ENCODE assay signal across 21 cellular contexts in genomic region chrX:68090266-68090665, GRCh38.
DNase-seq lines count a peak whose midpoint lies in the region; ATAC-seq, FAIRE-seq and TF ChIP-seq lines count a peak whose summit lies in the region.
"Had no signal": no experiment of that assay in that cellular context is flagged by ENCODE, and none has a peak within 500 bp of the region (broad histone marks: within the 10 kb centered on the region; RNA-seq: fewer than 3 reads in every experiment).

No MANE protein-coding gene starts in this region.

- no peak overlapping the region for H3K4me3 Mint-ChIP-seq in activated T-helper 17 cell treated with anti-CD3 and anti-CD28 coated beads, Interleukin-2, amount 50 U/mL, for 72 hours
- H3K4me3 Mint-ChIP-seq: CD4-positive, alpha-beta T cell; mesothelial cell of epicardium had no signal

- H3K79me1 ChIP-seq in H1 (ENCODE audit: low read depth, low read length) (no peaks in the 10 kb centered on the region), mesenchymal stem cell (replicated peaks; ENCODE audit: low read length, poor library complexity, severe bottlenecking) (no peaks in the 10 kb centered on the region)

- H3K27me3 ChIP-seq in H1 (replicated peaks in 1 of 4; ENCODE audit: control insufficient read depth in 3 of 4, extremely low read depth in 1 of 4, insufficient read depth in 3 of 4, low read length in 3 of 4) = no peaks in the 10 kb centered on the region
- H3K27me3 ChIP-seq in mesenchymal stem cell (ENCODE audit: control insufficient read depth in 1 of 2, insufficient read depth in 1 of 2, low read length in 2 of 2) = peaks cover 0 to 15% of the 10 kb centered on the region in 2 experiments

- no peak overlapping the region for H2BK20ac ChIP-seq in H1 (ENCODE audit: low read length)

- peak in 1 of 3 experiments; percentile 6; a peak in 2 of 4 replicates for TF ChIP-seq CTCF in H1 (IDR thresholded peaks at IDR 0.05; ENCODE audit: control extremely low read depth in 1 of 3, insufficient read depth in 1 of 3, low read depth in 1 of 3, low read length in 3 of 3)

- H3K27ac Mint-ChIP-seq in activated T-helper 17 cell treated with anti-CD3 and anti-CD28 coated beads, Interleukin-2, amount 50 U/mL, for 72 hours = no peak overlapping the region
- H3K27ac Mint-ChIP-seq: CD4-positive, alpha-beta T cell; mesothelial cell of epicardium had no signal

- no peak for TF ChIP-seq EP300 in H1 (IDR thresholded peaks at IDR 0.05; ENCODE audit: borderline replicate concordance in 1 of 2, low read depth in 2 of 2, low read length in 2 of 2)

- no peak overlapping the region for H3K4me2 ChIP-seq in H1 (ENCODE audit: insufficient read depth in 1 of 2, low read depth in 2 of 2, low read length in 2 of 2)
- no peak overlapping the region for H3K4me2 ChIP-seq in mesenchymal stem cell (ENCODE audit: low read length, poor library complexity, severe bottlenecking)
- H3K4me2 ChIP-seq: A549 had no signal

- no peaks in the 10 kb centered on the region for H3K79me2 ChIP-seq in H1 (ENCODE audit: control insufficient read depth in 1 of 2, insufficient read depth in 2 of 2, low read length in 2 of 2)

- no peaks in the 10 kb centered on the region for H4K20me1 ChIP-seq in H1 (replicated peaks in 1 of 2; ENCODE audit: control insufficient read depth in 1 of 2, insufficient read depth in 2 of 2, low read length in 2 of 2)

- no peaks in the 10 kb centered on the region for H3K4me1 Mint-ChIP-seq in activated T-helper 17 cell treated with anti-CD3 and anti-CD28 coated beads, Interleukin-2, amount 50 U/mL, for 72 hours
- H3K4me1 Mint-ChIP-seq: mesothelial cell of epicardium had no signal

- peak; percentile 0 for DNase-seq in NCI-H2196 (lab: John Stamatoyannopoulos, UW; ENCODE audit: unreplicated experiment)
- DNase-seq in NCI-H2196 treated with DMSO at 0.1 percent for 48 hours (lab: John Stamatoyannopoulos, UW; ENCODE audit: unreplicated experiment) = no peak
- DNase-seq in NCI-H1092 (lab: John Stamatoyannopoulos, UW) = peak; percentile 1
- no peak for DNase-seq in H1 (ENCODE audit: low read depth in 1 of 2, low spot score in 2 of 2)
- peak; percentile 2 for DNase-seq in pons (ENCODE audit: low spot score)
- DNase-seq in NCI-H1105 treated with DMSO at 0.1 percent for 48 hours (lab: John Stamatoyannopoulos, UW) = no peak
- no peak for DNase-seq in mesenchymal stem cell
- DNase-seq: CD4-positive, alpha-beta T cell; dermis blood vessel endothelial cell; DMS79; left cardiac atrium; NCI-H1436; NCI-H2171 treated with DMSO at 0.1 percent for 48 hours; stimulated activated CD4-positive, alpha-beta T cell treated with anti-CD3 and anti-CD28 coated beads, Interleukin-12 subunit alpha, Interleukin-12 subunit beta, amount 100 ng/mL, for 4 hours; T1000 had no signal

- no peak overlapping the region for H2BK5ac ChIP-seq in H1 (ENCODE audit: low read depth, low read length)
- H2BK5ac ChIP-seq in mesenchymal stem cell (ENCODE audit: low read depth, low read length, poor library complexity, severe bottlenecking) = no peak overlapping the region

- H3K36me3 Mint-ChIP-seq in activated T-helper 17 cell treated with anti-CD3 and anti-CD28 coated beads, Interleukin-2, amount 50 U/mL, for 72 hours (ENCODE audit: low read depth) = no peaks in the 10 kb centered on the region

- no peaks in the 10 kb centered on the region for H3K9me3 ChIP-seq in H1 (ENCODE audit: insufficient read depth in 2 of 2, low read depth in 1 of 2, low read length in 1 of 2)
- H3K9me3 ChIP-seq in mesenchymal stem cell (ENCODE audit: control insufficient read depth, low read length) = no peaks in the 10 kb centered on the region
- H3K9me3 ChIP-seq: A549 had no signal

- no peak overlapping the region for H3K23ac ChIP-seq in H1 (ENCODE audit: insufficient read length)
- no peak overlapping the region for H3K23ac ChIP-seq in mesenchymal stem cell (ENCODE audit: low read length in 2 of 2)

- peak; percentile 53 to 60 for TF ChIP-seq RAD21 in H1 (IDR thresholded peaks at IDR 0.05 in 1 of 2, conservative IDR thresholded peaks at IDR 0.05 in 1 of 2; ENCODE audit: low read depth in 2 of 2, low read length in 2 of 2)

- POLR2A ChIA-PET in H1 (lab: Charles Lee; ENCODE audit: partially characterized antibody) = no interaction called here

- H3K4ac ChIP-seq in H1 (replicated peaks; ENCODE audit: insufficient read length, low read depth, low read length) (no peak overlapping the region), mesenchymal stem cell (ENCODE audit: low read depth in 1 of 2, low read length in 2 of 2) (no peak overlapping the region)

- no peak for TF ChIP-seq POLR2A in H1 (IDR thresholded peaks at IDR 0.05; ENCODE audit: control extremely low read depth in 1 of 2, low read depth in 2 of 2, low read length in 2 of 2)

- H3K36me3 ChIP-seq in H1 (ENCODE audit: control insufficient read depth in 2 of 4, insufficient read depth in 4 of 4, low read length in 3 of 4) (no peaks in the 10 kb centered on the region), mesenchymal stem cell (ENCODE audit: control insufficient read depth in 1 of 2, insufficient read depth in 2 of 2, low read depth in 1 of 2, low read length in 2 of 2) (no peaks in the 10 kb centered on the region)

- no peak for ATAC-seq in activated T-helper 17 cell treated with anti-CD3 and anti-CD28 coated beads, Interleukin-2, amount 50 U/mL, for 72 hours (replicated peaks)
- ATAC-seq: A549, left cardiac atrium had no signal

- H2BK15ac ChIP-seq in H1 (ENCODE audit: low read length) = no peak overlapping the region
- H2BK15ac ChIP-seq in mesenchymal stem cell (ENCODE audit: low read depth, poor library complexity, severe bottlenecking) = no peak overlapping the region

- H2BK120ac ChIP-seq in H1 (replicated peaks; ENCODE audit: low read depth, low read length) = no peak overlapping the region
- H2BK120ac ChIP-seq in mesenchymal stem cell (ENCODE audit: low read depth, low read length) = no peak overlapping the region

- H3K23me2 ChIP-seq in H1 (ENCODE audit: low read depth, low read length) = no peaks in the 10 kb centered on the region

- no peak overlapping the region for H4K5ac ChIP-seq in H1 (ENCODE audit: insufficient read length, low read depth, low read length)

- no peaks in the 10 kb centered on the region for H3K9me3 Mint-ChIP-seq in activated T-helper 17 cell treated with anti-CD3 and anti-CD28 coated beads, Interleukin-2, amount 50 U/mL, for 72 hours
- H3K9me3 Mint-ChIP-seq: CD4-positive, alpha-beta T cell had no signal

- no peaks in the 10 kb centered on the region for H3K4me1 ChIP-seq in H1 (replicated peaks in 1 of 4; ENCODE audit: control insufficient read depth in 3 of 4, insufficient read depth in 4 of 4, low read length in 3 of 4)
- H3K4me1 ChIP-seq in mesenchymal stem cell (ENCODE audit: control insufficient read depth, insufficient read depth, low read depth, low read length) = no peaks in the 10 kb centered on the region
- H3K4me1 ChIP-seq: A549 had no signal

- H3K27me3 Mint-ChIP-seq in activated T-helper 17 cell treated with anti-CD3 and anti-CD28 coated beads, Interleukin-2, amount 50 U/mL, for 72 hours = no peaks in the 10 kb centered on the region
- H3K27me3 Mint-ChIP-seq: CD4-positive, alpha-beta T cell had no signal

- H4K8ac ChIP-seq in H1 (ENCODE audit: extremely low read depth, insufficient read depth, low read length) = no peak overlapping the region
- H4K8ac ChIP-seq in mesenchymal stem cell (ENCODE audit: low read length) = no peak overlapping the region

- H2AFZ ChIP-seq in H1 (ENCODE audit: low read length) (no peak overlapping the region), mesenchymal stem cell (ENCODE audit: low read depth, low read length) (no peak overlapping the region)

- H2AK5ac ChIP-seq in H1 (ENCODE audit: low read depth, low read length) (no peak overlapping the region), mesenchymal stem cell (ENCODE audit: low read length, severe bottlenecking) (no peak overlapping the region)

- H3K14ac ChIP-seq in H1 (ENCODE audit: insufficient read length) (no peak overlapping the region), mesenchymal stem cell (ENCODE audit: low read length in 2 of 2) (no peak overlapping the region)

- H3K9ac ChIP-seq in H1 (replicated peaks in 1 of 4; ENCODE audit: extremely low read depth in 1 of 4, low read depth in 3 of 4, low read length in 3 of 4) (no peak overlapping the region), mesenchymal stem cell (ENCODE audit: low read length) (no peak overlapping the region)

- H3K18ac ChIP-seq in H1 (ENCODE audit: extremely low read depth, low read length) (no peak overlapping the region), mesenchymal stem cell (ENCODE audit: low read depth in 1 of 2, low read length in 2 of 2) (no peak overlapping the region)

- H2BK12ac ChIP-seq in H1 (ENCODE audit: low read depth, low read length) (no peak overlapping the region), mesenchymal stem cell (ENCODE audit: low read length in 2 of 2) (no peak overlapping the region)

- CTCF ChIA-PET in H1 (lab: Charles Lee; ENCODE audit: partially characterized antibody) = interaction anchor here (0.7 to 3.5 kb wide), 7 partner anchors 8 to 659 kb away, joined by 3 to 20 read pairs (median 3); no protein-coding TSS in a partner anchor

- no peak overlapping the region for H3K4me3 ChIP-seq in H1 (ENCODE audit: extremely low read depth in 1 of 4, insufficient read depth in 2 of 4, low read depth in 3 of 4, low read length in 4 of 4)
- no peak overlapping the region for H3K4me3 ChIP-seq in mesenchymal stem cell (ENCODE audit: insufficient read depth in 1 of 2, low read depth in 1 of 2, low read length in 2 of 2)
- H3K4me3 ChIP-seq: A549, SK-N-MC had no signal

- no peak for FAIRE-seq in H1 (lab: Jason Lieb, UNC)
- FAIRE-seq: RCC 7860 had no signal

- H3K27ac ChIP-seq in H1 (ENCODE audit: low read depth, low read length) = no peak overlapping the region
- no peak overlapping the region for H3K27ac ChIP-seq in mesenchymal stem cell (ENCODE audit: low read length, poor library complexity, severe bottlenecking)
- H3K27ac ChIP-seq: A549, epithelial cell of prostate, SK-N-MC had no signal

- H3K56ac ChIP-seq in H1 (replicated peaks; ENCODE audit: insufficient read length, low read depth, low read length) = no peak overlapping the region

- 85% methylated on average over 1 of the region's 1 CpG; no CpG with 5 or more reads in 1 of the 2 experiments for WGBS in H1 (ENCODE audit: extremely low coverage in 1 of 2, insufficient coverage in 1 of 2, insufficient read length in 1 of 2, insufficient replicate concordance in 2 of 2, low coverage in 1 of 2, low lambda C conversion rate in 2 of 2, missing lambda C conversion rate in 1 of 2), 2 experiments
- 90% methylated on average over 1 of the region's 1 CpG for WGBS in mesenchymal stem cell

- no peak overlapping the region for H4K91ac ChIP-seq in H1 (replicated peaks; ENCODE audit: insufficient read length, low read length)
- no peak overlapping the region for H4K91ac ChIP-seq in mesenchymal stem cell (ENCODE audit: low read length)

TF ChIP-seq in H1, 55 proteins besides CTCF, POLR2A, EP300 and RAD21:
- TF ChIP-seq SIX5 (IDR thresholded peaks at IDR 0.05; ENCODE audit: low read depth, low read length) (no peak), TBP (IDR thresholded peaks at IDR 0.05; ENCODE audit: low read depth, low read length) (no peak)
TF ChIP-seq in H1: peak in this region for 0.

Comparison
In these comparisons a context has a peak if more than half of its experiments do, and no peak if none do; other contexts are left out.
1. DNase-seq: peak in NCI-H2196 (single experiment), NCI-H1092 (single experiment) and pons (single experiment); none in NCI-H2196 treated with DMSO at 0.1 percent for 48 hours (single experiment), H1 (0 of 2), NCI-H1105 treated with DMSO at 0.1 percent for 48 hours (single experiment) and mesenchymal stem cell (single experiment).